In genomic region chr20:44746367-44747165, GRCh38 we compare ENCODE assay signal across 9 cellular contexts. TPM values are rescaled to one million over a fixed set of nuclear protein-coding genes. Genes with fewer than 3 reads are reported as not detected.
DNase-seq lines count a peak whose midpoint lies in the region; ATAC-seq and TF ChIP-seq lines count a peak whose summit lies in the region.
"Had no signal": no experiment of that assay in that cellular context is flagged by ENCODE, and none has a peak within 500 bp of the region (broad histone marks: within the 10 kb centered on the region; RNA-seq: fewer than 3 reads in every experiment).

No MANE protein-coding gene starts in this region.

- CTCF ChIA-PET in A673 (lab: Charles Lee) = interaction anchor here (0.6 to 1.8 kb wide), 4 partner anchors 10 to 349 kb away, joined by 3 to 5 read pairs (median 4); no protein-coding TSS in a partner anchor

- peak overlapping the region; percentile 66 for H3K4me3 Mint-ChIP-seq in memory B cell

- TF ChIP-seq CTCF in A673 (conservative IDR thresholded peaks at IDR 0.05; ENCODE audit: low read depth, low read length) = no peak

- H3K9me3 ChIP-seq in A673 (ENCODE audit: low read depth, low read length, poor library complexity, severe bottlenecking) = no peaks in the 10 kb centered on the region
- H3K9me3 ChIP-seq in adipocyte (ENCODE audit: control insufficient read depth, low read length) = no peaks in the 10 kb centered on the region

- H3K4me1 Mint-ChIP-seq in memory B cell = peaks cover 5% of the 10 kb centered on the region

- BruUV-seq in A673 (replicated peaks; lab: Mats Ljungman, UMichigan) = no TSS peak

- no peaks in the 10 kb centered on the region for H3K36me3 Mint-ChIP-seq in memory B cell

- no peak overlapping the region for H3K27ac Mint-ChIP-seq in memory B cell

- intact Hi-C loops in A673 (cut with micrococcal nuclease; ENCODE audit: unreplicated experiment) = loop anchor here (1.0 kb wide), 1 partner anchor 121 kb away; no protein-coding TSS in a partner anchor

- no peak for ATAC-seq in memory B cell (ENCODE audit: low read depth)
- ATAC-seq in HG03442 (IDR thresholded peaks at IDR 0.05; ENCODE audit: unreplicated experiment) = no peak
- ATAC-seq in HG03196 (IDR thresholded peaks at IDR 0.05; ENCODE audit: unreplicated experiment) = no peak

- H3K27me3 Mint-ChIP-seq in memory B cell = peaks cover 20% of the 10 kb centered on the region

- H3K4me1 ChIP-seq in A673 (ENCODE audit: insufficient read depth, low read length, poor library complexity, severe bottlenecking) (peaks cover 14% of the 10 kb centered on the region), adipocyte (ENCODE audit: control insufficient read depth, insufficient read depth, low read length) (peaks cover 28% of the 10 kb centered on the region)

- no peaks in the 10 kb centered on the region for H3K9me3 Mint-ChIP-seq in memory B cell

- H3K27ac ChIP-seq in A673 (ENCODE audit: low read depth, low read length, poor library complexity, severe bottlenecking) = no peak overlapping the region

- peak overlapping the region; percentile 43 for H3K4me3 ChIP-seq in A673 (ENCODE audit: low read depth, low read length, poor library complexity, severe bottlenecking)
- H3K4me3 ChIP-seq in adipocyte (ENCODE audit: low read length) = peak overlapping the region; percentile 80

- POLR2A ChIA-PET in A673 (lab: Charles Lee; ENCODE audit: low non-redundant PET) = interaction anchor here (0.5 kb wide), 1 partner anchor 139 kb away, joined by 3 read pairs; the partner anchor contains the start of gene YWHAB

- H3K27me3 ChIP-seq in A673 (replicated peaks; ENCODE audit: insufficient read depth, low read depth, low read length, poor library complexity) = peaks cover 18% of the 10 kb centered on the region
- H3K27me3 ChIP-seq in adipocyte (replicated peaks; ENCODE audit: control insufficient read depth, insufficient read depth, low read length) = peaks cover 16% of the 10 kb centered on the region

- H3K36me3 ChIP-seq in A673 (ENCODE audit: insufficient read depth, low read length, poor library complexity, severe bottlenecking) (no peaks in the 10 kb centered on the region), adipocyte (ENCODE audit: control insufficient read depth, insufficient read depth, low read length, severe bottlenecking) (no peaks in the 10 kb centered on the region)

- peak; percentile 48 for DNase-seq in A673 (ENCODE audit: low spot score)
- peak; percentile 21 for DNase-seq in HT-29 (ENCODE audit: low spot score)
- DNase-seq in adipocyte (ENCODE audit: low read depth) = no peak
- DNase-seq in memory B cell (ENCODE audit: low spot score in 2 of 2) = no peak
- no peak for DNase-seq in AG08396 (ENCODE audit: low spot score)
- no peak for DNase-seq in NCI-H1436 treated with DMSO at 0.1 percent for 48 hours (lab: John Stamatoyannopoulos, UW)

- H3K9ac ChIP-seq in adipocyte (ENCODE audit: low read length) = peak overlapping the region; percentile 84

RNA-seq across cellular contexts. Expression of gene KCNK15, which starts 0.9 kb away (rescaled TPM):
- total RNA-seq in A673 (2021) = not detected in 2 replicates
- not detected in 2 replicates for total RNA-seq in HT-29 (2014; rRNA removed; shearing (Covaris generic))
- total RNA-seq: dermis microvascular lymphatic vessel endothelial cell had no signal

RNA-seq across cellular contexts. Expression of gene CCN5, which starts 31.4 kb away (rescaled TPM):
- total RNA-seq in A673 (2021) = not detected in 2 replicates
- not detected in 2 replicates for total RNA-seq in HT-29 (2014; rRNA removed; shearing (Covaris generic))
- total RNA-seq: dermis microvascular lymphatic vessel endothelial cell had no signal

Comparison
In these comparisons a context has a peak if more than half of its experiments do, and no peak if none do; other contexts are left out.
1. DNase-seq: peak in A673 (single experiment) and HT-29 (single experiment); none in adipocyte (single experiment), memory B cell (0 of 2), AG08396 (single experiment) and NCI-H1436 treated with DMSO at 0.1 percent for 48 hours (single experiment).